Comparison of ENCODE assay signal across 12 cellular contexts in genomic region chr5:150154618-150155134, GRCh38. TPM values are rescaled to one million over a fixed set of nuclear protein-coding genes. Genes with fewer than 3 reads are reported as not detected.
DNase-seq lines count a peak whose midpoint lies in the region; ATAC-seq, FAIRE-seq and TF ChIP-seq lines count a peak whose summit lies in the region.
"Had no signal": no experiment of that assay in that cellular context is flagged by ENCODE, and none has a peak within 500 bp of the region (broad histone marks: within the 10 kb centered on the region; RNA-seq: fewer than 3 reads in every experiment).

No MANE protein-coding gene starts in this region.

- no peaks in the 10 kb centered on the region for H3K79me2 ChIP-seq in GM12878 (ENCODE audit: control insufficient read depth, insufficient read depth, low read length)
- H3K79me2 ChIP-seq: parathyroid adenoma had no signal

- TF ChIP-seq RAD21 in GM12878 (IDR thresholded peaks at IDR 0.05; ENCODE audit: insufficient read depth, low read depth, low read length) = no peak

- TF ChIP-seq POLR2A in GM12878 (IDR thresholded peaks at IDR 0.05; ENCODE audit: low read depth, low read length) (no peak), tibial nerve (IDR thresholded peaks at IDR 0.05) (no peak)

- CTCF ChIA-PET in activated CD8-positive, alpha-beta T cell treated with anti-CD3 and anti-CD28 coated beads, Interleukin-2, amount 10 ng/mL, durations not matched to agents 7 days and 5 days (lab: Charles Lee) = interaction anchor here (1.0 to 1.5 kb wide), 4 partner anchors 9 to 195 kb away, joined by 3 to 5 read pairs (median 4); no protein-coding TSS in a partner anchor
- CTCF ChIA-PET in activated CD8-positive, alpha-beta T cell treated with anti-CD3 and anti-CD28 coated beads for 36 hours (lab: Charles Lee) = interaction anchor here (0.9 kb wide), 1 partner anchor 195 kb away, joined by 3 read pairs; no protein-coding TSS in a partner anchor
- CTCF ChIA-PET in GM12878 (lab: Yijun Ruan, JAX) = interaction anchor here (0.9 to 3.4 kb wide), 4 partner anchors 9 to 21 kb away, joined by 4 to 13 read pairs (median 8); no protein-coding TSS in a partner anchor

- no peak for TF ChIP-seq EP300 in GM12878 (IDR thresholded peaks at IDR 0.05; ENCODE audit: borderline replicate concordance in 1 of 2, control insufficient read depth in 1 of 2, low read depth in 2 of 2, low read length in 2 of 2)
- no peak for TF ChIP-seq EP300 in tibial nerve (IDR thresholded peaks at IDR 0.05)

- peaks cover 3% of the 10 kb centered on the region for H3K27me3 Mint-ChIP-seq in activated CD8-positive, alpha-beta T cell treated with anti-CD3 and anti-CD28 coated beads, Interleukin-2, amount 10 ng/mL, durations not matched to agents 7 days and 5 days (ENCODE audit: low read depth)
- peaks cover 10% of the 10 kb centered on the region for H3K27me3 Mint-ChIP-seq in activated CD8-positive, alpha-beta T cell treated with anti-CD3 and anti-CD28 coated beads for 36 hours

- H3K4me1 Mint-ChIP-seq in activated CD8-positive, alpha-beta T cell treated with anti-CD3 and anti-CD28 coated beads, Interleukin-2, amount 10 ng/mL, durations not matched to agents 7 days and 5 days (ENCODE audit: low read depth) = peaks cover 58% of the 10 kb centered on the region
- H3K4me1 Mint-ChIP-seq in activated CD8-positive, alpha-beta T cell treated with anti-CD3 and anti-CD28 coated beads for 36 hours (ENCODE audit: low read depth) = peaks cover 8% of the 10 kb centered on the region

- ATAC-seq in activated CD8-positive, alpha-beta T cell treated with anti-CD3 and anti-CD28 coated beads, Interleukin-2, amount 10 ng/mL, durations not matched to agents 7 days and 5 days = no peak
- no peak for ATAC-seq in activated CD8-positive, alpha-beta T cell treated with anti-CD3 and anti-CD28 coated beads for 36 hours
- ATAC-seq in GM12878 (peak; percentile 3; the same call in 1 of the 3 replicates), GM18873 (IDR thresholded peaks at IDR 0.05; ENCODE audit: low FRiP score, unreplicated experiment) (no peak)

- no TSS peak for BruUV-seq in GM12878 (replicated peaks; lab: Mats Ljungman, UMichigan)

- RAD21 ChIA-PET in GM12878 (lab: Charles Lee; ENCODE audit: unreplicated experiment) = interaction anchor here (3.1 kb wide), 1 partner anchor 9 kb away, joined by 13 read pairs; no protein-coding TSS in a partner anchor

- no peak for TF ChIP-seq CTCF in activated CD8-positive, alpha-beta T cell treated with anti-CD3 and anti-CD28 coated beads for 36 hours (IDR thresholded peaks at IDR 0.05)
- TF ChIP-seq CTCF in GM12878 (IDR thresholded peaks at IDR 0.05 in 2 of 3, conservative IDR thresholded peaks at IDR 0.05 in 1 of 3; ENCODE audit: control insufficient read depth in 2 of 3, extremely low read depth in 1 of 3, insufficient read depth in 1 of 3, low read depth in 3 of 3, low read length in 3 of 3) (no peak), tibial nerve (IDR thresholded peaks at IDR 0.05) (peak in 1 of 5 experiments; percentile 18)

- peaks cover 23% of the 10 kb centered on the region for H3K36me3 Mint-ChIP-seq in activated CD8-positive, alpha-beta T cell treated with anti-CD3 and anti-CD28 coated beads, Interleukin-2, amount 10 ng/mL, durations not matched to agents 7 days and 5 days (ENCODE audit: low read depth)
- H3K36me3 Mint-ChIP-seq in activated CD8-positive, alpha-beta T cell treated with anti-CD3 and anti-CD28 coated beads for 36 hours (ENCODE audit: low read depth) = no peaks in the 10 kb centered on the region

- H2AFZ ChIP-seq in GM12878 (ENCODE audit: control insufficient read depth, low read depth, low read length) = no peak overlapping the region

- no peaks in the 10 kb centered on the region for H3K36me3 ChIP-seq in GM12878 (ENCODE audit: control insufficient read depth in 2 of 2, insufficient read depth in 2 of 2, low read length in 1 of 2)
- H3K36me3 ChIP-seq in mesodermal cell (ENCODE audit: control insufficient read depth, insufficient read depth, low read length) = peaks cover 15% of the 10 kb centered on the region
- H3K36me3 ChIP-seq in tibial nerve = peaks cover 0 to 9% (median 0%) of the 10 kb centered on the region in 3 donors

- no peak for FAIRE-seq in GM12878 (lab: Jason Lieb, UNC)

- SMC1A ChIA-PET in GM12878 (lab: Charles Lee; ENCODE audit: uncharacterized antibody, unreplicated experiment) = interaction anchor here (1.0 to 1.4 kb wide), 3 partner anchors 16 to 63 kb away, joined by 3 to 4 read pairs (median 3); no protein-coding TSS in a partner anchor

- intact Hi-C loops in activated CD8-positive, alpha-beta T cell treated with anti-CD3 and anti-CD28 coated beads for 36 hours (cut with micrococcal nuclease) = no loop called here
- intact Hi-C loops in GM12878 (cut with micrococcal nuclease; ENCODE audit: unreplicated experiment) = no loop called here

- no peaks in the 10 kb centered on the region for H3K9me3 ChIP-seq in GM12878 (replicated peaks; ENCODE audit: control insufficient read depth, insufficient read depth, low read length)
- H3K9me3 ChIP-seq in mesodermal cell (ENCODE audit: control insufficient read depth, low read length) = no peaks in the 10 kb centered on the region
- no peaks in the 10 kb centered on the region for H3K9me3 ChIP-seq in tibial nerve

- H3K4me2 ChIP-seq in GM12878 (ENCODE audit: control insufficient read depth, insufficient read depth) = peak overlapping the region; percentile 19; the same call in 1 of the 2 replicates

- H3K27ac ChIP-seq in GM12878 (ENCODE audit: control insufficient read depth, insufficient read depth) (no peak overlapping the region), mesodermal cell (ENCODE audit: low read depth, low read length, severe bottlenecking) (peak overlapping the region; percentile 71), tibial nerve (peak overlapping the region; percentile 88 to 99 (median 95))
- H3K27ac ChIP-seq: parathyroid adenoma, VCaP had no signal

- H4K20me1 ChIP-seq in GM12878 (ENCODE audit: control insufficient read depth, insufficient read depth) = no peaks in the 10 kb centered on the region

- no peak overlapping the region for H3K9ac ChIP-seq in GM12878 (ENCODE audit: control insufficient read depth, insufficient read depth, low read length)
- H3K9ac ChIP-seq: parathyroid adenoma had no signal

- H3K4me3 ChIP-seq in GM12878 = no peak overlapping the region
- peak overlapping the region; percentile 54 for H3K4me3 ChIP-seq in mesodermal cell (ENCODE audit: extremely low read depth, insufficient read depth, low read length, poor library complexity, severe bottlenecking)
- peak overlapping the region; percentile 53 to 70 (median 56) for H3K4me3 ChIP-seq in tibial nerve

- 14% methylated on average over 6 of the region's 7 CpGs for WGBS in GM12878 (ENCODE audit: insufficient coverage, insufficient replicate concordance, low lambda C conversion rate, missing lambda C conversion rate)
- WGBS in mesodermal cell (ENCODE audit: insufficient coverage in 2 of 2), 2 experiments = 16 to 24% methylated on average over 2 to 3 of the region's 7 CpGs
- 26 to 31% methylated on average over 7 of the region's 7 CpGs for WGBS in tibial nerve, 2 donors

- H3K4me3 Mint-ChIP-seq in activated CD8-positive, alpha-beta T cell treated with anti-CD3 and anti-CD28 coated beads, Interleukin-2, amount 10 ng/mL, durations not matched to agents 7 days and 5 days = peak overlapping the region; percentile 89
- H3K4me3 Mint-ChIP-seq in activated CD8-positive, alpha-beta T cell treated with anti-CD3 and anti-CD28 coated beads for 36 hours = no peak overlapping the region

- H3K4me1 ChIP-seq in GM12878 (ENCODE audit: control insufficient read depth, insufficient read depth, low read length) (peaks cover 4% of the 10 kb centered on the region), mesodermal cell (ENCODE audit: control insufficient read depth, insufficient read depth, low read length, poor library complexity, severe bottlenecking) (peaks cover 60% of the 10 kb centered on the region), tibial nerve (peaks cover 0 to 82% (median 50%) of the 10 kb centered on the region in 4 donors)

- H3K27me3 ChIP-seq in GM12878 (replicated peaks in 1 of 2; ENCODE audit: control insufficient read depth in 2 of 2, insufficient read depth in 2 of 2, low read length in 1 of 2) (no peaks in the 10 kb centered on the region), tibial nerve (no peaks in the 10 kb centered on the region)

- DNase-seq in activated CD8-positive, alpha-beta T cell treated with anti-CD3 and anti-CD28 coated beads, Interleukin-2, amount 10 ng/mL, durations not matched to agents 7 days and 5 days = no peak
- no peak for DNase-seq in activated CD8-positive, alpha-beta T cell treated with anti-CD3 and anti-CD28 coated beads for 36 hours
- DNase-seq in GM12878 (ENCODE audit: low read depth, low spot score) = no peak
- no peak for DNase-seq in tibial nerve (ENCODE audit: low spot score in 2 of 2)
- no peak for DNase-seq in OCI-M1 (lab: John Stamatoyannopoulos, UW)
- no peak for DNase-seq in globus pallidus (ENCODE audit: low spot score)
- DNase-seq: NCI-H345 had no signal

- H3K27ac Mint-ChIP-seq in activated CD8-positive, alpha-beta T cell treated with anti-CD3 and anti-CD28 coated beads, Interleukin-2, amount 10 ng/mL, durations not matched to agents 7 days and 5 days = peak overlapping the region; percentile 85
- no peak overlapping the region for H3K27ac Mint-ChIP-seq in activated CD8-positive, alpha-beta T cell treated with anti-CD3 and anti-CD28 coated beads for 36 hours

- no peaks in the 10 kb centered on the region for H3K9me3 Mint-ChIP-seq in activated CD8-positive, alpha-beta T cell treated with anti-CD3 and anti-CD28 coated beads, Interleukin-2, amount 10 ng/mL, durations not matched to agents 7 days and 5 days (ENCODE audit: insufficient read depth)
- no peaks in the 10 kb centered on the region for H3K9me3 Mint-ChIP-seq in activated CD8-positive, alpha-beta T cell treated with anti-CD3 and anti-CD28 coated beads for 36 hours

- POLR2A ChIA-PET in activated CD8-positive, alpha-beta T cell treated with anti-CD3 and anti-CD28 coated beads, Interleukin-2, amount 10 ng/mL, durations not matched to agents 7 days and 5 days (lab: Charles Lee) = no interaction called here
- POLR2A ChIA-PET in activated CD8-positive, alpha-beta T cell treated with anti-CD3 and anti-CD28 coated beads for 36 hours (lab: Charles Lee) = no interaction called here
- POLR2A ChIA-PET in GM12878 (lab: Charles Lee) = no interaction called here

- in situ Hi-C loops in GM12878 (cut with MboI) = no loop called here

RNA-seq across cellular contexts. Expression of gene PDGFRB, which starts 1.0 kb away (rescaled TPM):
- total RNA-seq in activated CD8-positive, alpha-beta T cell treated with anti-CD3 and anti-CD28 coated beads, Interleukin-2, amount 10 ng/mL, durations not matched to agents 7 days and 5 days = 10 to 100 TPM; 47.0 to 49.0 TPM
- under 1 TPM; 0.58 to 0.74 TPM for total RNA-seq in activated CD8-positive, alpha-beta T cell treated with anti-CD3 and anti-CD28 coated beads for 36 hours
- total RNA-seq in GM12878 (2013; cell fraction: nucleolus; rRNA removed) = 33.8 and 34.4 TPM in 2 replicates
- total RNA-seq in GM12878 (2014; rRNA removed) (1.8 and 3.0 TPM in 2 replicates), GM12878 (2014; rRNA removed; fragmentation: Illumina TruSeq; extraction: Trizol) (1.2 and 1.4 TPM in 2 replicates), GM12878 (2021) (2.2 and 3.3 TPM in 2 replicates), tibial nerve (100 to 1,000 TPM; 171 to 354 (median 217) TPM)
- 0.93 TPM for polyA plus RNA-seq in GM12878 (2011; ENCODE audit: low read depth)
- polyA plus RNA-seq in GM12878 (2011; rRNA removed) (0.64 and 0.65 TPM in 2 replicates), GM12878 (2014; fragmentation: Illumina TruSeq; extraction: Trizol) (0.41 and 0.90 TPM in 2 replicates), GM12878 (2014; fragmentation: Nextera tagmentation; extraction: Ambion mirVana) (under 1 TPM; 0.02 to 0.16 TPM), GM12878 (2014; rRNA removed) (0.94 and 2.1 TPM in 2 replicates), GM12878 (2016; fragmentation: Nextera tagmentation; extraction: Ambion mirVana) (1 to 10 TPM; 1.5 to 1.7 TPM)
- 0.87 and 1.5 TPM in 2 replicates for polyA plus RNA-seq in GM12878 (2011; cell fraction: cytosol; rRNA removed)
- polyA plus RNA-seq in GM12878 (2011; cell fraction: nucleus; rRNA removed) = 2.1 and 4.4 TPM in 2 replicates
- polyA plus RNA-seq in GM12878 (2012) = 2.0 and 2.7 TPM in 2 replicates
- polyA minus RNA-seq in GM12878 (2011; rRNA and poly(A)+ RNA removed) = 2.6 and 2.8 TPM in 2 replicates
- 0.94 and 1.6 TPM in 2 replicates for polyA minus RNA-seq in GM12878 (2011; cell fraction: cytosol; rRNA and poly(A)+ RNA removed)
- 2.8 and 4.2 TPM in 2 replicates for polyA minus RNA-seq in GM12878 (2011; cell fraction: nucleus; rRNA and poly(A)+ RNA removed)
- 95.2 TPM for polyA plus RNA-seq in mesodermal cell (2013, experiment 1 of 2)
- 84.5 TPM for polyA plus RNA-seq in mesodermal cell (2013, experiment 2 of 2)

RNA-seq across cellular contexts. Expression of gene CDX1, which starts 11.9 kb away (rescaled TPM):
- total RNA-seq in activated CD8-positive, alpha-beta T cell treated with anti-CD3 and anti-CD28 coated beads, Interleukin-2, amount 10 ng/mL, durations not matched to agents 7 days and 5 days = not detected
- total RNA-seq in activated CD8-positive, alpha-beta T cell treated with anti-CD3 and anti-CD28 coated beads for 36 hours = not detected
- total RNA-seq in GM12878 (2013; cell fraction: nucleolus; rRNA removed) = not detected in 2 replicates
- total RNA-seq in GM12878 (2014; rRNA removed) = not detected in 2 replicates
- total RNA-seq in GM12878 (2014; rRNA removed; fragmentation: Illumina TruSeq; extraction: Trizol) = not detected in 2 replicates
- total RNA-seq in GM12878 (2021) = not detected in 2 replicates
- polyA plus RNA-seq in GM12878 (2011; ENCODE audit: low read depth) = not detected
- not detected in 2 replicates for polyA plus RNA-seq in GM12878 (2011; rRNA removed)
- polyA plus RNA-seq in GM12878 (2011; cell fraction: cytosol; rRNA removed) = not detected in 2 replicates
- not detected in 2 replicates for polyA plus RNA-seq in GM12878 (2011; cell fraction: nucleus; rRNA removed)
- polyA plus RNA-seq in GM12878 (2012) = not detected in 2 replicates
- polyA plus RNA-seq in GM12878 (2014; fragmentation: Illumina TruSeq; extraction: Trizol) = not detected in 2 replicates
- not detected for polyA plus RNA-seq in GM12878 (2014; fragmentation: Nextera tagmentation; extraction: Ambion mirVana)
- polyA plus RNA-seq in GM12878 (2014; rRNA removed) = not detected in 2 replicates
- polyA plus RNA-seq in GM12878 (2016; fragmentation: Nextera tagmentation; extraction: Ambion mirVana) = not detected
- polyA minus RNA-seq in GM12878 (2011; rRNA and poly(A)+ RNA removed) = not detected in 2 replicates
- polyA minus RNA-seq in GM12878 (2011; cell fraction: cytosol; rRNA and poly(A)+ RNA removed) = not detected in 2 replicates
- not detected in 2 replicates for polyA minus RNA-seq in GM12878 (2011; cell fraction: nucleus; rRNA and poly(A)+ RNA removed)
- polyA plus RNA-seq in mesodermal cell (2013, experiment 1 of 2) = 0.26 TPM
- polyA plus RNA-seq in mesodermal cell (2013, experiment 2 of 2) = 0.46 TPM
- 1 to 10 TPM in 1 of 4 donors, under 1 TPM in 1, not detected in 2; 0.22 to 2.5 TPM for total RNA-seq in tibial nerve
- polyA plus RNA-seq: CD14-positive monocyte had no signal

RNA-seq across cellular contexts. Expression of gene SLC6A7, which starts 35.2 kb away (rescaled TPM):
- not detected for total RNA-seq in activated CD8-positive, alpha-beta T cell treated with anti-CD3 and anti-CD28 coated beads, Interleukin-2, amount 10 ng/mL, durations not matched to agents 7 days and 5 days
- total RNA-seq in activated CD8-positive, alpha-beta T cell treated with anti-CD3 and anti-CD28 coated beads for 36 hours = not detected
- total RNA-seq in GM12878 (2013; cell fraction: nucleolus; rRNA removed) = not detected in 2 replicates
- total RNA-seq in GM12878 (2014; rRNA removed) (0.06 and 0.11 TPM in 2 replicates), GM12878 (2014; rRNA removed; fragmentation: Illumina TruSeq; extraction: Trizol) (0.05 TPM in 1 of 2 replicates, not detected in the other), GM12878 (2021) (0.08 TPM in 1 of 2 replicates, not detected in the other), tibial nerve (not detected)
- polyA plus RNA-seq in GM12878 (2011; ENCODE audit: low read depth) = not detected
- polyA plus RNA-seq in GM12878 (2011; rRNA removed) (not detected in 2 replicates), GM12878 (2014; fragmentation: Illumina TruSeq; extraction: Trizol) (0.01 TPM in 1 of 2 replicates, not detected in the other), GM12878 (2014; fragmentation: Nextera tagmentation; extraction: Ambion mirVana) (not detected), GM12878 (2014; rRNA removed) (0.04 TPM in 1 of 2 replicates, not detected in the other), GM12878 (2016; fragmentation: Nextera tagmentation; extraction: Ambion mirVana) (under 1 TPM in 1 of 2 experiments, not detected in 1; 0.15 TPM)
- 0.01 TPM in 1 of 2 replicates, not detected in the other for polyA plus RNA-seq in GM12878 (2011; cell fraction: cytosol; rRNA removed)
- polyA plus RNA-seq in GM12878 (2011; cell fraction: nucleus; rRNA removed) = 0.03 TPM in 2 replicates
- 0.13 and 0.16 TPM in 2 replicates for polyA plus RNA-seq in GM12878 (2012)
- polyA minus RNA-seq in GM12878 (2011; rRNA and poly(A)+ RNA removed) = not detected in 2 replicates
- not detected in 2 replicates for polyA minus RNA-seq in GM12878 (2011; cell fraction: cytosol; rRNA and poly(A)+ RNA removed)
- polyA minus RNA-seq in GM12878 (2011; cell fraction: nucleus; rRNA and poly(A)+ RNA removed) = not detected in 2 replicates
- polyA plus RNA-seq in mesodermal cell (2013, experiment 1 of 2) = not detected
- polyA plus RNA-seq in mesodermal cell (2013, experiment 2 of 2) = not detected
- polyA plus RNA-seq: CD14-positive monocyte had no signal
